Comparison of ENCODE assay signal across 21 cellular contexts in genomic region chr11:101706541-101706940, GRCh38.
DNase-seq lines count a peak whose midpoint lies in the region; ATAC-seq and TF ChIP-seq lines count a peak whose summit lies in the region.
"Had no signal": no experiment of that assay in that cellular context is flagged by ENCODE, and none has a peak within 500 bp of the region (broad histone marks: within the 10 kb centered on the region; RNA-seq: fewer than 3 reads in every experiment).

No MANE protein-coding gene starts in this region.

- POLR2A ChIA-PET in IMR-90 (lab: Charles Lee; ENCODE audit: unreplicated experiment), result interaction anchor here (1.0 kb wide), 1 partner anchor 13 kb away, joined by 3 read pairs; no protein-coding TSS in a partner anchor

- no peak overlapping the region for H3K23ac ChIP-seq in IMR-90 (ENCODE audit: low read depth, low read length)

- TF ChIP-seq CTCF in IMR-90 (conservative IDR thresholded peaks at IDR 0.05; ENCODE audit: low read depth, low read length) (no peak), choroid plexus epithelial cell (conservative IDR thresholded peaks at IDR 0.05; ENCODE audit: low read depth, low read length) (no peak), kidney epithelial cell (IDR thresholded peaks at IDR 0.05; ENCODE audit: insufficient read depth, low read length, poor library complexity, severe bottlenecking) (no peak)

- dilution Hi-C loops in IMR-90 (cut with HindIII; ENCODE audit: low sequenced_read_pairs, unreplicated experiment), result no loop called here

- H2BK15ac ChIP-seq in IMR-90 (ENCODE audit: low read depth, low read length), result no peak overlapping the region

- H3K9me3 ChIP-seq in IMR-90 (ENCODE audit: control insufficient read depth, insufficient read depth, low read length), result no peaks in the 10 kb centered on the region
- H3K9me3 ChIP-seq: right lobe of liver had no signal

- H3K9me1 ChIP-seq in IMR-90 (ENCODE audit: insufficient read depth, low read length), result 0 out of 2 replicates have a peak, but pooled peaks cover 3% of the 10 kb centered on the region

- CTCF ChIA-PET in IMR-90 (lab: Yijun Ruan, JAX), result interaction anchor here (0.6 kb wide), 1 partner anchor 12 kb away, joined by 3 read pairs; no protein-coding TSS in a partner anchor

- no peak for TF ChIP-seq RAD21 in IMR-90 (IDR thresholded peaks at IDR 0.05; ENCODE audit: low read length)

- ATAC-seq in IMR-90 (ENCODE audit: low read depth), result peak; percentile 89
- ATAC-seq: activated naive CD4-positive, alpha-beta T cell treated with anti-CD3 and anti-CD28 coated beads, Interleukin-2, amount 50 U/mL, for 72 hours; HepG2; right lobe of liver had no signal

- H2BK20ac ChIP-seq in IMR-90 (ENCODE audit: low read depth, low read length), result peak overlapping the region; percentile 78; the same call in 1 of the 2 replicates

- H3K56ac ChIP-seq in IMR-90 (ENCODE audit: extremely low read depth, insufficient read depth, low read length), result no peak overlapping the region

- peak overlapping the region; percentile 80; the same call in 1 of the 2 replicates for H4K5ac ChIP-seq in IMR-90 (ENCODE audit: low read depth, low read length)

- H3K27ac ChIP-seq in IMR-90 (ENCODE audit: insufficient read depth, low read length), result peak overlapping the region; percentile 80; the same call in 1 of the 2 replicates
- H3K27ac ChIP-seq: right lobe of liver had no signal

- TF ChIP-seq POLR2A in IMR-90 (IDR thresholded peaks at IDR 0.05; ENCODE audit: low read depth, low read length), result no peak

- peak overlapping the region; percentile 86 for H2BK120ac ChIP-seq in IMR-90 (ENCODE audit: low read depth, low read length)

- H2BK5ac ChIP-seq in IMR-90 (ENCODE audit: low read depth, low read length, poor library complexity, severe bottlenecking), result peak overlapping the region; percentile 67

- WGBS in IMR-90 (ENCODE audit: extremely low coverage in 2 of 2, insufficient read length in 1 of 2), 2 experiments, result no CpG with 5 or more reads among the region's 2 CpGs

- H3K79me1 ChIP-seq in IMR-90 (ENCODE audit: low read depth in 1 of 2, low read length in 2 of 2), result no peaks in the 10 kb centered on the region

- H3K36me3 ChIP-seq in IMR-90 (ENCODE audit: control insufficient read depth, insufficient read depth, low read length) (no peaks in the 10 kb centered on the region), kidney epithelial cell (ENCODE audit: control insufficient read depth, insufficient read depth, low read length) (no peaks in the 10 kb centered on the region)
- H3K36me3 ChIP-seq: right lobe of liver had no signal

- H2AK9ac ChIP-seq in IMR-90 (replicated peaks; ENCODE audit: low read depth, low read length, poor library complexity), result no peak overlapping the region

- H3K14ac ChIP-seq in IMR-90 (replicated peaks; ENCODE audit: low read depth, low read length), result no peak overlapping the region; the same call in 1 of the 2 replicates

- peaks cover 7% of the 10 kb centered on the region for H3K4me1 ChIP-seq in IMR-90 (ENCODE audit: control insufficient read depth, insufficient read depth, low read length)
- H3K4me1 ChIP-seq: right lobe of liver had no signal

- H3K4me3 ChIP-seq in IMR-90 (ENCODE audit: insufficient read depth, low read depth, low read length), result no peak overlapping the region
- H3K4me3 ChIP-seq in choroid plexus epithelial cell (ENCODE audit: low read depth, low read length), result no peak overlapping the region
- no peak overlapping the region for H3K4me3 ChIP-seq in kidney epithelial cell (ENCODE audit: low read depth, low read length)
- H3K4me3 ChIP-seq: right lobe of liver had no signal

- H4K20me1 ChIP-seq in IMR-90 (ENCODE audit: insufficient read depth, low read length), result no peaks in the 10 kb centered on the region

- peak overlapping the region; percentile 49; the same call in 1 of the 2 replicates for H3K4me2 ChIP-seq in IMR-90 (ENCODE audit: low read depth, low read length)

- H2AFZ ChIP-seq in IMR-90 (replicated peaks; ENCODE audit: low read length, poor library complexity), result no peak overlapping the region

- H3K27me3 ChIP-seq in IMR-90 (ENCODE audit: control insufficient read depth, insufficient read depth, low read length) (no peaks in the 10 kb centered on the region), kidney epithelial cell (ENCODE audit: control insufficient read depth, insufficient read depth, low read length) (no peaks in the 10 kb centered on the region)
- H3K27me3 ChIP-seq: right lobe of liver had no signal

- peak overlapping the region; percentile 79; the same call in 1 of the 2 replicates for H3K4ac ChIP-seq in IMR-90 (ENCODE audit: low read depth, low read length)

- no peak overlapping the region for H3K9ac ChIP-seq in IMR-90 (ENCODE audit: low read depth, low read length)

- BruUV-seq in IMR-90 (replicated peaks; lab: Mats Ljungman, UMichigan), result no TSS peak

- intact Hi-C loops in IMR-90 (cut with micrococcal nuclease), result no loop called here

- H4K8ac ChIP-seq in IMR-90 (ENCODE audit: low read depth in 2 of 2, low read length in 2 of 2), result peak overlapping the region in 1 of 2 experiments; percentile 74; a peak in 1 of 4 replicates

- no peak overlapping the region for H4K91ac ChIP-seq in IMR-90 (ENCODE audit: insufficient read depth, low read depth, low read length)

- in situ Hi-C loops in IMR-90 (cut with MboI; ENCODE audit: low sequenced_read_pairs), result no loop called here

- DNase-seq in AG08396 (ENCODE audit: low spot score), result peak; percentile 31
- peak; percentile 83 for DNase-seq in IMR-90
- DNase-seq in choroid plexus epithelial cell (ENCODE audit: low read depth), result peak; percentile 2
- DNase-seq in kidney epithelial cell (ENCODE audit: low read depth), result peak; percentile 21
- no peak for DNase-seq in KG1 (lab: John Stamatoyannopoulos, UW)
- DNase-seq in NCI-H774 (lab: John Stamatoyannopoulos, UW), result no peak
- DNase-seq in NCI-H2227 (lab: John Stamatoyannopoulos, UW; ENCODE audit: unreplicated experiment), result no peak
- no peak for DNase-seq in retina
- DNase-seq: activated T-cell treated with anti-CD3 and anti-CD28 coated beads, Interleukin-2, amount 50 U/mL, for 24 hours; Calu3; caudate nucleus; H9; islet precursor cell; MV-4-11; NCI-H2081; NCI-H524 treated with DMSO at 0.1 percent for 48 hours; right lobe of liver; stimulated activated CD4-positive, alpha-beta T cell treated with anti-CD3 and anti-CD28 coated beads, Interleukin-2, amount 100 ng/mL, for 48 hours; substantia nigra had no signal

- H2AK5ac ChIP-seq in IMR-90 (ENCODE audit: low read depth, low read length), result no peak overlapping the region

- peak overlapping the region; percentile 96; the same call in 1 of the 2 replicates for H3K18ac ChIP-seq in IMR-90 (ENCODE audit: low read depth, low read length)

TF ChIP-seq in IMR-90, 13 proteins besides CTCF, POLR2A, EP300 and RAD21:
- TF ChIP-seq CHD1 (IDR thresholded peaks at IDR 0.05; ENCODE audit: low read depth, low read length), result no peak
- peak; percentile 38; the same call in 1 of the 2 replicates for TF ChIP-seq CEBPB (IDR thresholded peaks at IDR 0.05; ENCODE audit: low read depth, low read length)
- peak; percentile 69; the same call in 1 of the 2 replicates for TF ChIP-seq FOS (IDR thresholded peaks at IDR 0.05; ENCODE audit: low read depth, low read length)

Comparison
In these comparisons a context has a peak if more than half of its experiments do, and no peak if none do; other contexts are left out.
1. DNase-seq: peak in AG08396 (single experiment), IMR-90 (single experiment), choroid plexus epithelial cell (single experiment) and kidney epithelial cell (single experiment); none in KG1 (single experiment), NCI-H774 (single experiment), NCI-H2227 (single experiment) and retina (single experiment).